In the genomic region with DNA sequence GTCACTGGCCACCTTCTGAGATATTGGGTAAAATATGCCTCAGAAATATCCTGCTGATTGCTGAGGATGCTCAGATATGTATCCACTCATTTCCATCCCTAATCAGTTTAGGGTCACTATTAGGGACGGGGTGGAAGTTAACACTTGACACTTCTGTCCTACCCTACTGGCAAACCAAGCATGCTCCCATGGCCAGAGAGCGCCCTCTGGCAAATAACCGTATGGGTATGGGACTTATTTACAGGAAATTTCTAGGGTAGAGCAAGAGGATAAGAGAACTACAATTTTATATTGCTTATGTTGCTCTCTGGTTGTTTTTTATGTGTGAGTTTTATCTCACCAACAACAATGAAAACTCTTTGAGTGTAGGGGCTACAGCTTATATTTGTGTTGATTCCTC, we compare ENCODE assay signal across 3 cellular contexts.
TF ChIP-seq lines count a peak whose summit lies in the region.

No MANE protein-coding gene starts in this region.

TF ChIP-seq in GM23338, 12 proteins besides CTCF, POLR2A, EP300 and RAD21:
- TF ChIP-seq EZH2 (IDR thresholded peaks at IDR 0.05; ENCODE audit: low read depth, unreplicated experiment), result no peak

TF ChIP-seq in HCT116, 20 proteins besides CTCF, POLR2A, EP300 and RAD21:
- TF ChIP-seq TCF7L2 (IDR thresholded peaks at IDR 0.05; ENCODE audit: borderline replicate concordance, extremely low read depth, insufficient read depth, insufficient read length) (no peak), CBX3 (IDR thresholded peaks at IDR 0.05; ENCODE audit: low read depth) (no peak), ATF3 (IDR thresholded peaks at IDR 0.05) (no peak), CEBPB (IDR thresholded peaks at IDR 0.05; ENCODE audit: low read depth) (no peak)

TF ChIP-seq in H1, 55 proteins besides CTCF, POLR2A, EP300 and RAD21:
- TF ChIP-seq RXRA (IDR thresholded peaks at IDR 0.05; ENCODE audit: insufficient read depth, low read depth, low read length) (no peak), ASH2L (IDR thresholded peaks at IDR 0.05; ENCODE audit: low read length) (no peak), SIRT6 (IDR thresholded peaks at IDR 0.05; ENCODE audit: low read length) (no peak), CBX5 (IDR thresholded peaks at IDR 0.05; ENCODE audit: low read depth, low read length) (no peak), GTF2F1 (IDR thresholded peaks at IDR 0.05; ENCODE audit: borderline replicate concordance, low read depth, low read length) (no peak), CHD7 (IDR thresholded peaks at IDR 0.05; ENCODE audit: insufficient replicate concordance, low read length) (no peak)
